In the genomic region with DNA sequence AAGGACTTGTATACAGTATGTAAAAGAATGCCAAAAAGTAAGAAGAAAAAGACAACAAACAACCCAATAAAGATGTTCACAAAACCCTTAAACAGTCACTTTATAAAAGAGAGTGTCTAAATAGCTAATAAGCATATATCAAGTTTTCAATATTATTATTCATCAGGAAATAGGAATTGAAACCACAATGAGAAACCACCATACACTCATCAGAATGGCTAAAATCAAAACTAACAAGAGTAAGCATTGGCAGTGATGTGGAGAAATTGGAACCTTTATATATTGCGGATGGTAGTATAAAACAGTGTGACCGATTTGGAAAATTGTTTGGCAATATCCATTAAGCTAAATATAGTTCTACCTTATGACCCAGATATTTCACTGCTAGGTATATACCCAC, we compare ENCODE assay signal across 28 cellular contexts. TPM values are rescaled to one million over a fixed set of nuclear protein-coding genes. Genes with fewer than 3 reads are reported as not detected.
A peak's percentile ranks its signal among the peaks of the same experiment; 100 is the strongest.
DNase-seq lines count a peak whose midpoint lies in the region; ATAC-seq, FAIRE-seq and TF ChIP-seq lines count a peak whose summit lies in the region.
"Had no signal": no experiment of that assay in that cellular context is flagged by ENCODE, and none has a peak within 500 bp of the region (broad histone marks: within the 10 kb centered on the region; RNA-seq: fewer than 3 reads in every experiment).

No MANE protein-coding gene starts in this region.

- H3K79me2 ChIP-seq in OCI-LY3 (ENCODE audit: low read length), result no peaks in the 10 kb centered on the region

- peak overlapping the region; percentile 48 for H3K4me2 ChIP-seq in OCI-LY3 (ENCODE audit: low read length)

- H3K4me3 ChIP-seq in right atrium auricular region (no peak overlapping the region), OCI-LY3 (ENCODE audit: low read length) (no peak overlapping the region)
- H3K4me3 ChIP-seq: MG63, Peyer's patch, SJCRH30 had no signal

- H3K27me3 ChIP-seq in right atrium auricular region (no peaks in the 10 kb centered on the region), OCI-LY3 (ENCODE audit: low read depth, low read length) (peaks cover 76% of the 10 kb centered on the region)
- H3K27me3 ChIP-seq: Peyer's patch, SJCRH30 had no signal

- H3K27ac ChIP-seq in right atrium auricular region, result no peak overlapping the region
- no peak overlapping the region for H3K27ac ChIP-seq in OCI-LY3 (ENCODE audit: low read length)
- H3K27ac ChIP-seq: Peyer's patch, SJCRH30 had no signal

- H2AFZ ChIP-seq in OCI-LY3 (ENCODE audit: low read depth, low read length), result no peak overlapping the region

- no peak overlapping the region for H3K27ac Mint-ChIP-seq in stimulated activated naive B cell treated with anti-CD40 and anti-IgM and Interleukin-4, amounts not matched to agents 10 μg/mL and 1 μg/mL and 100 μg/mL, for 72 hours
- H3K27ac Mint-ChIP-seq: CD4-positive, alpha-beta memory T cell had no signal

- DNase-seq in Right ventricle myocardium superior (no peak), right atrium auricular region (ENCODE audit: low spot score) (no peak), GM12891 (ENCODE audit: insufficient read length, low spot score) (no peak)
- DNase-seq in stimulated activated naive B cell treated with anti-CD40 and anti-IgM and Interleukin-4, amounts not matched to agents 10 μg/mL and 1 μg/mL and 100 μg/mL, for 72 hours, result no peak
- no peak for DNase-seq in activated naive CD4-positive, alpha-beta T cell treated with Interleukin-2 at 50 U/mL for 16 hours
- DNase-seq in central memory CD4-positive, alpha-beta T cell, result no peak
- DNase-seq: 8988T; ACHN; Caco-2; CD4-positive, alpha-beta memory T cell; Kasumi-1; MG63; NCI-H1048; NCI-H1417 treated with DMSO at 0.1 percent for 48 hours; NCI-H1694 treated with DMSO at 0.1 percent for 48 hours; NCI-H2081; NCI-H2171; NCI-H226; NCI-H510A; NCI-H69; OCI-M1; Peyer's patch had no signal

- intact Hi-C loops in Right ventricle myocardium superior (cut with DNase I), result no loop called here

- no peaks in the 10 kb centered on the region for H3K36me3 ChIP-seq in right atrium auricular region
- no peaks in the 10 kb centered on the region for H3K36me3 ChIP-seq in OCI-LY3 (replicated peaks; ENCODE audit: low read depth, low read length)
- H3K36me3 ChIP-seq: MG63, Peyer's patch, SJCRH30 had no signal

- no peak overlapping the region for H3K4me3 Mint-ChIP-seq in stimulated activated naive B cell treated with anti-CD40 and anti-IgM and Interleukin-4, amounts not matched to agents 10 μg/mL and 1 μg/mL and 100 μg/mL, for 72 hours
- H3K4me3 Mint-ChIP-seq: CD4-positive, alpha-beta memory T cell had no signal

- no peaks in the 10 kb centered on the region for H3K36me3 Mint-ChIP-seq in stimulated activated naive B cell treated with anti-CD40 and anti-IgM and Interleukin-4, amounts not matched to agents 10 μg/mL and 1 μg/mL and 100 μg/mL, for 72 hours
- H3K36me3 Mint-ChIP-seq: CD4-positive, alpha-beta memory T cell had no signal

- no peak for TF ChIP-seq POLR2A in GM12891 (IDR thresholded peaks at IDR 0.05; ENCODE audit: low read depth, low read length)

- no peaks in the 10 kb centered on the region for H3K9me3 ChIP-seq in right atrium auricular region
- H3K9me3 ChIP-seq in OCI-LY3 (ENCODE audit: insufficient read depth, low read length), result no peaks in the 10 kb centered on the region
- H3K9me3 ChIP-seq: Caco-2, MG63, Peyer's patch had no signal

- TF ChIP-seq CTCF in right atrium auricular region (IDR thresholded peaks at IDR 0.05) (no peak), OCI-LY3 (IDR thresholded peaks at IDR 0.05; ENCODE audit: low read depth, low read length) (no peak)

- H3K4me1 Mint-ChIP-seq in stimulated activated naive B cell treated with anti-CD40 and anti-IgM and Interleukin-4, amounts not matched to agents 10 μg/mL and 1 μg/mL and 100 μg/mL, for 72 hours, result no peaks in the 10 kb centered on the region

- no peaks in the 10 kb centered on the region for H3K4me1 ChIP-seq in right atrium auricular region
- H3K4me1 ChIP-seq in OCI-LY3 (ENCODE audit: low read length), result peaks cover 14% of the 10 kb centered on the region
- H3K4me1 ChIP-seq: Peyer's patch had no signal

- peaks cover 0 to 2% of the 10 kb centered on the region in 2 donors for H3K9me3 Mint-ChIP-seq in stimulated activated naive B cell treated with anti-CD40 and anti-IgM and Interleukin-4, amounts not matched to agents 10 μg/mL and 1 μg/mL and 100 μg/mL, for 72 hours

- FAIRE-seq in GM12891 (lab: Jason Lieb, UNC), result no peak
- FAIRE-seq: G401.6, GM12892 had no signal

- no peak overlapping the region for H3K9ac ChIP-seq in OCI-LY3 (ENCODE audit: low read length)

- peaks cover 29 to 32% of the 10 kb centered on the region in 2 donors for H3K27me3 Mint-ChIP-seq in stimulated activated naive B cell treated with anti-CD40 and anti-IgM and Interleukin-4, amounts not matched to agents 10 μg/mL and 1 μg/mL and 100 μg/mL, for 72 hours

- ATAC-seq in Right ventricle myocardium superior (ENCODE audit: poor library complexity), result peak; percentile 63
- ATAC-seq in stimulated activated naive B cell treated with anti-CD40 and anti-IgM and Interleukin-4, amounts not matched to agents 10 μg/mL and 1 μg/mL and 100 μg/mL, for 72 hours (replicated peaks), result peak; percentile 60 to 67
- ATAC-seq: HCT116, SK-N-SH treated with all-trans-retinoic acid at 6 μM for 48 hours had no signal

- no peaks in the 10 kb centered on the region for H4K20me1 ChIP-seq in OCI-LY3 (ENCODE audit: insufficient read depth, low read length)

TF ChIP-seq in GM12891, 5 proteins besides CTCF, POLR2A, EP300 and RAD21:
- no peak for TF ChIP-seq PAX5 (IDR thresholded peaks at IDR 0.05; ENCODE audit: insufficient read depth, low read length, severe bottlenecking)
- TF ChIP-seq POU2F2 (IDR thresholded peaks at IDR 0.05; ENCODE audit: low read depth, low read length), result no peak
- TF ChIP-seq POLR2AphosphoS5 (IDR thresholded peaks at IDR 0.05; ENCODE audit: low read depth, low read length), result no peak
- peak; percentile 46 for TF ChIP-seq SPI1 (IDR thresholded peaks at IDR 0.05; ENCODE audit: low read depth, low read length)
- TF ChIP-seq TAF1 (IDR thresholded peaks at IDR 0.05; ENCODE audit: low read depth, low read length), result no peak

RNA-seq across cellular contexts. Expression of gene TGFA, which starts 20.5 kb away (rescaled TPM):
- 2.1 TPM for total RNA-seq in Right ventricle myocardium superior
- total RNA-seq in right atrium auricular region, result 1 to 10 TPM in 1 of 2 donors, under 1 TPM in 1; 0.24 to 1.7 TPM
- polyA plus RNA-seq in GM12891 (2012; ENCODE audit: low read depth, missing spikeins), result not detected
